1 cellular context compared by ENCODE assay signal in the genomic region with DNA sequence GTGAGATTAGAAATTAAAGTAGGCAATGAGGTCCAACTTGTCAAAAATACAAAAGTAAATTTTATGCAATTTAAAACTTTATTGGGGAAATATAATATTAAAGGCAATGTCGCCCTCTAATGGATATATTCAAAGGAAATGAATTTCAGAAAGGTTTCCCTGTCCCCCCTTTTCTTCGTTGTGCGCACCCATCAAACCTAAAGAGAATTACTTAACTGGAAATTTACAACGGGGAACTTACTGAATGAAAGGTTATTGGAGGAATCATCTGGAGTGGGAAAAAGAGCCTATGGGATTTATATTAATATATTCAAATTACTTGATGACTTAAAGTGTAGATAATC.
TF ChIP-seq lines count a peak whose summit lies in the region.

No MANE protein-coding gene starts in this region.

TF ChIP-seq in HCT116, 20 proteins besides CTCF, POLR2A, EP300 and RAD21 (continued from another document):
- TF ChIP-seq FOSL1 (IDR thresholded peaks at IDR 0.05; ENCODE audit: low read depth), result no peak
- no peak for TF ChIP-seq ZFX (IDR thresholded peaks at IDR 0.05)
- TF ChIP-seq EGR1 (IDR thresholded peaks at IDR 0.05; ENCODE audit: low read depth), result no peak
- TF ChIP-seq POLR2AphosphoS5 (IDR thresholded peaks at IDR 0.05; ENCODE audit: low read depth, low read length), result no peak
- TF ChIP-seq, protein P1, sequence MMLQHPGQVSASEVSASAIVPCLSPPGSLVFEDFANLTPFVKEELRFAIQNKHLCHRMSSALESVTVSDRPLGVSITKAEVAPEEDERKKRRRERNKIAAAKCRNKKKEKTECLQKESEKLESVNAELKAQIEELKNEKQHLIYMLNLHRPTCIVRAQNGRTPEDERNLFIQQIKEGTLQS (IDR thresholded peaks at IDR 0.05), result no peak
- TF ChIP-seq CEBPB (IDR thresholded peaks at IDR 0.05; ENCODE audit: low read depth), result no peak
- no peak for TF ChIP-seq EZH2phosphoT487 (IDR thresholded peaks at IDR 0.05; ENCODE audit: borderline replicate concordance)
- no peak for TF ChIP-seq CBX3 (IDR thresholded peaks at IDR 0.05; ENCODE audit: low read depth)
- TF ChIP-seq ELF1 (IDR thresholded peaks at IDR 0.05; ENCODE audit: borderline replicate concordance, low read depth), result no peak
- TF ChIP-seq, protein P2, sequence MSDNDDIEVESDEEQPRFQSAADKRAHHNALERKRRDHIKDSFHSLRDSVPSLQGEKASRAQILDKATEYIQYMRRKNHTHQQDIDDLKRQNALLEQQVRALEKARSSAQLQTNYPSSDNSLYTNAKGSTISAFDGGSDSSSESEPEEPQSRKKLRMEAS (IDR thresholded peaks at IDR 0.05), result no peak
- no peak for TF ChIP-seq SP1 (IDR thresholded peaks at IDR 0.05; ENCODE audit: low read depth)
- no peak for TF ChIP-seq JUND (IDR thresholded peaks at IDR 0.05)
- TF ChIP-seq SIN3A (IDR thresholded peaks at IDR 0.05; ENCODE audit: low read depth), result no peak
